11 cellular contexts compared by ENCODE assay signal in the genomic region with DNA sequence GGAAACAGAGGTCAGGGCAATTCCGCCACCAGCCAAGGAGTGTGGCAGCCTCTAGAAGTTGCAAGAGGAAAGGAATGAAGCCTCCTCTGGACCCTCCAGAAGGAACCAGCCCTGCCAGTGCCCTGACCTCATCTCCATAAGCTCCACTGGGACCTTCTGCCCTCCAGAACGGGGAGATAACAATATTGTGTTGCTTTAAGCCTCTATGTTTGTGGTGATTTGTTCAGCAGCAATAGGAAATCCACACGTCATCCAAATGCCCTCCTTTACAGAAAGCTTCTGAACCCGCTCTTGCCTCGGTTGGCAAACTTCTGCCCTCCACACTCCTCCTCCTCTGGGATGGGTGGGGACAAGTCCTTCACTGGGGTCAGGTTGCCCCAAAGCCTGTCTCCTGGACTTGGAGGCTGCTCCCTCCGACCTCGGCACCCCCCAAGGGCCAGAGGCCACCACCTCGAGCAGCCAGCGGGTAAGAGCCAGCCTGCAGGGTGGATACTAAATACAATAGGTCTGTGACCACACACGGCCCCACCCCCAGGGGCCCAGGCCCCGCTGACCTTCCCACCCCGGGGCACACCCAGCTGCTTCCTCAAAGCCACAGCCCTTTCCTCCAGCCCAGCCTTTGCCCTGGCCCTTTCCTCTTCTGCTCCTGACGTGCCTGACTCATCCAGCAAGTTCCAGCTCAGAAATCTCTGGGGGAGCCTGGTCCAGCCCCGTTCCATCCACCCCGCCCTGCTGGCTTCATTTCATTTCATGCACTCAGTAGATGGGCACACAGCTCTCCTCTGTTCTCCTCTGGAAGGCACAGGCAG. TPM values are rescaled to one million over a fixed set of nuclear protein-coding genes. Genes with fewer than 3 reads are reported as not detected.
DNase-seq lines count a peak whose midpoint lies in the region; ATAC-seq and TF ChIP-seq lines count a peak whose summit lies in the region.
"Had no signal": no experiment of that assay in that cellular context is flagged by ENCODE, and none has a peak within 500 bp of the region (broad histone marks: within the 10 kb centered on the region; RNA-seq: fewer than 3 reads in every experiment).

No MANE protein-coding gene starts in this region.

- H3F3A ChIP-seq in PC-3 (ENCODE audit: low read length, unreplicated experiment) (no peaks in the 10 kb centered on the region), neural progenitor cell (ENCODE audit: low read depth) (no peaks in the 10 kb centered on the region)

- no peaks in the 10 kb centered on the region for H3K9me2 ChIP-seq in PC-3 (replicated peaks; ENCODE audit: low read length)

- no peaks in the 10 kb centered on the region for H3K9me3 Mint-ChIP-seq in neural progenitor cell
- H3K9me3 Mint-ChIP-seq in activated CD4-positive, alpha-beta T cell treated with anti-CD3 and anti-CD28 coated beads, Interleukin-2, amount 10 ng/mL, durations not matched to agents 24 days and 14 days = no peaks in the 10 kb centered on the region
- H3K9me3 Mint-ChIP-seq: stimulated activated naive CD8-positive, alpha-beta T cell treated with anti-CD3 and anti-CD28 coated beads, Interleukin-15, amount 100 ng/mL, for 72 hours had no signal

- H3K4me3 ChIP-seq in BLaER1 = no peak overlapping the region
- H3K4me3 ChIP-seq in PC-3 (ENCODE audit: low read length) = no peak overlapping the region
- H3K4me3 ChIP-seq in neural progenitor cell = no peak overlapping the region

- no peaks in the 10 kb centered on the region for H3K27me3 ChIP-seq in BLaER1
- H3K27me3 ChIP-seq in PC-3 (ENCODE audit: low read length) = no peaks in the 10 kb centered on the region
- H3K27me3 ChIP-seq in neural progenitor cell = no peaks in the 10 kb centered on the region

- CTCF ChIA-PET in PC-3 (lab: Charles Lee) = no interaction called here

- intact Hi-C loops in PC-3 (cut with micrococcal nuclease) = no loop called here
- intact Hi-C loops in activated CD4-positive, alpha-beta T cell treated with anti-CD3 and anti-CD28 coated beads, Interleukin-2, amount 10 ng/mL, durations not matched to agents 24 days and 14 days (cut with micrococcal nuclease) = no loop called here

- H3K4me2 ChIP-seq in BLaER1 = peak overlapping the region; percentile 76
- H3K4me2 ChIP-seq in PC-3 (ENCODE audit: low read length) = peak overlapping the region; percentile 46
- no peak overlapping the region for H3K4me2 ChIP-seq in neural progenitor cell

- POLR2A ChIA-PET in PC-3 (lab: Charles Lee; ENCODE audit: unreplicated experiment) = interaction anchor here (0.6 kb wide), 1 partner anchor 76 kb away, joined by 7 read pairs; no protein-coding TSS in a partner anchor

- no peaks in the 10 kb centered on the region for H4K20me1 ChIP-seq in BLaER1
- no peaks in the 10 kb centered on the region for H4K20me1 ChIP-seq in PC-3 (ENCODE audit: low read length)
- H4K20me1 ChIP-seq in neural progenitor cell (ENCODE audit: low read depth) = no peaks in the 10 kb centered on the region

- no peaks in the 10 kb centered on the region for H3K79me2 ChIP-seq in PC-3 (ENCODE audit: low read length)
- H3K79me2 ChIP-seq in neural progenitor cell (ENCODE audit: low read depth) = no peaks in the 10 kb centered on the region

- H3K27ac Mint-ChIP-seq in neural progenitor cell = no peak overlapping the region
- no peak overlapping the region for H3K27ac Mint-ChIP-seq in activated CD4-positive, alpha-beta T cell treated with anti-CD3 and anti-CD28 coated beads, Interleukin-2, amount 10 ng/mL, durations not matched to agents 24 days and 14 days

- TF ChIP-seq CTCF in PC-3 (conservative IDR thresholded peaks at IDR 0.05; ENCODE audit: low read depth, low read length) = no peak
- no peak for TF ChIP-seq CTCF in neural progenitor cell (IDR thresholded peaks at IDR 0.05)

- DNase-seq in PC-3 (peak; percentile 71), epidermal melanocyte (ENCODE audit: insufficient read length, low spot score) (peak; percentile 49), myocyte (ENCODE audit: low read depth) (peak; percentile 94), NCI-H1436 (lab: John Stamatoyannopoulos, UW) (no peak), neural progenitor cell (ENCODE audit: low spot score) (no peak)
- DNase-seq in activated CD4-positive, alpha-beta T cell treated with anti-CD3 and anti-CD28 coated beads, Interleukin-2, amount 10 ng/mL, durations not matched to agents 24 days and 14 days = no peak
- DNase-seq: DMS153; MM.1S; stimulated activated naive CD8-positive, alpha-beta T cell treated with anti-CD3 and anti-CD28 coated beads, Interleukin-15, amount 100 ng/mL, for 72 hours had no signal

- H3K36me3 ChIP-seq in BLaER1 (no peaks in the 10 kb centered on the region), PC-3 (ENCODE audit: low read depth, low read length) (no peaks in the 10 kb centered on the region), neural progenitor cell (no peaks in the 10 kb centered on the region)

- peak; percentile 92 for ATAC-seq in PC-3
- no peak for ATAC-seq in GM21723 (IDR thresholded peaks at IDR 0.05; ENCODE audit: unreplicated experiment)
- ATAC-seq: stimulated activated naive CD8-positive, alpha-beta T cell treated with anti-CD3 and anti-CD28 coated beads, Interleukin-15, amount 100 ng/mL, for 72 hours had no signal

- H3K9ac ChIP-seq in BLaER1 (peak overlapping the region; percentile 4; the same call in 1 of the 2 replicates), PC-3 (ENCODE audit: low read length) (no peak overlapping the region), neural progenitor cell (no peak overlapping the region)

- BruUV-seq in PC-3 (replicated peaks; lab: Mats Ljungman, UMichigan) = TSS peak; percentile 33

- no peak overlapping the region for H2AFZ ChIP-seq in PC-3 (ENCODE audit: low read length)
- no peak overlapping the region for H2AFZ ChIP-seq in neural progenitor cell (replicated peaks)

- peaks cover 19% of the 10 kb centered on the region for H3K4me1 ChIP-seq in BLaER1
- H3K4me1 ChIP-seq in PC-3 (ENCODE audit: insufficient read depth, low read length) = peaks cover 21% of the 10 kb centered on the region
- H3K4me1 ChIP-seq in neural progenitor cell = peaks cover 7% of the 10 kb centered on the region

- peaks cover 17% of the 10 kb centered on the region for H3K4me1 Mint-ChIP-seq in neural progenitor cell
- H3K4me1 Mint-ChIP-seq in activated CD4-positive, alpha-beta T cell treated with anti-CD3 and anti-CD28 coated beads, Interleukin-2, amount 10 ng/mL, durations not matched to agents 24 days and 14 days = no peaks in the 10 kb centered on the region
- H3K4me1 Mint-ChIP-seq: stimulated activated naive CD8-positive, alpha-beta T cell treated with anti-CD3 and anti-CD28 coated beads, Interleukin-15, amount 100 ng/mL, for 72 hours had no signal

- H3K27ac ChIP-seq in BLaER1 (peak overlapping the region; percentile 53), PC-3 (ENCODE audit: low read length) (no peak overlapping the region), neural progenitor cell (no peak overlapping the region)

- no peak overlapping the region for H3K4me3 Mint-ChIP-seq in neural progenitor cell
- H3K4me3 Mint-ChIP-seq in activated CD4-positive, alpha-beta T cell treated with anti-CD3 and anti-CD28 coated beads, Interleukin-2, amount 10 ng/mL, durations not matched to agents 24 days and 14 days = no peak overlapping the region
- H3K4me3 Mint-ChIP-seq: stimulated activated naive CD8-positive, alpha-beta T cell treated with anti-CD3 and anti-CD28 coated beads, Interleukin-15, amount 100 ng/mL, for 72 hours had no signal

- no peaks in the 10 kb centered on the region for H3K36me3 Mint-ChIP-seq in neural progenitor cell
- no peaks in the 10 kb centered on the region for H3K36me3 Mint-ChIP-seq in activated CD4-positive, alpha-beta T cell treated with anti-CD3 and anti-CD28 coated beads, Interleukin-2, amount 10 ng/mL, durations not matched to agents 24 days and 14 days (ENCODE audit: low read depth)

- peaks cover 13% of the 10 kb centered on the region for H3K27me3 Mint-ChIP-seq in neural progenitor cell (ENCODE audit: insufficient read depth, low read depth)
- H3K27me3 Mint-ChIP-seq in activated CD4-positive, alpha-beta T cell treated with anti-CD3 and anti-CD28 coated beads, Interleukin-2, amount 10 ng/mL, durations not matched to agents 24 days and 14 days = peaks cover 4% of the 10 kb centered on the region
- H3K27me3 Mint-ChIP-seq: stimulated activated naive CD8-positive, alpha-beta T cell treated with anti-CD3 and anti-CD28 coated beads, Interleukin-15, amount 100 ng/mL, for 72 hours had no signal

- no peaks in the 10 kb centered on the region for H3K9me3 ChIP-seq in BLaER1
- no peaks in the 10 kb centered on the region for H3K9me3 ChIP-seq in PC-3 (ENCODE audit: low read length)
- no peaks in the 10 kb centered on the region for H3K9me3 ChIP-seq in neural progenitor cell (ENCODE audit: low read depth)

RNA-seq across cellular contexts. Expression of a gene that starts 58.7 kb away (rescaled TPM):
- total RNA-seq in PC-3 (2014; rRNA removed) (117 and 218 TPM in 2 replicates), myocyte (61.4 and 98.9 TPM in 2 replicates), neural progenitor cell (ENCODE audit: low replicate concordance) (14.3 and 18.0 TPM in 2 replicates)
- polyA plus RNA-seq in myocyte (2012) = 165 TPM
- 125 and 128 TPM in 2 replicates for total RNA-seq in activated CD4-positive, alpha-beta T cell treated with anti-CD3 and anti-CD28 coated beads, Interleukin-2, amount 10 ng/mL, durations not matched to agents 24 days and 14 days

Comparison
In these comparisons a context has a peak if more than half of its experiments do, and no peak if none do; other contexts are left out.
1. DNase-seq: peak in PC-3 (single experiment), epidermal melanocyte (single experiment) and myocyte (single experiment); none in NCI-H1436 (single experiment), neural progenitor cell (single experiment) and activated CD4-positive, alpha-beta T cell treated with anti-CD3 and anti-CD28 coated beads, Interleukin-2, amount 10 ng/mL, durations not matched to agents 24 days and 14 days (single experiment).